ENCODE assay signal across 21 cellular contexts in genomic region chr3:53754325-53754724, GRCh38.
DNase-seq lines count a peak whose midpoint lies in the region; ATAC-seq, FAIRE-seq and TF ChIP-seq lines count a peak whose summit lies in the region.
"Had no signal": no experiment of that assay in that cellular context is flagged by ENCODE, and none has a peak within 500 bp of the region (broad histone marks: within the 10 kb centered on the region; RNA-seq: fewer than 3 reads in every experiment).

No MANE protein-coding gene starts in this region.

- H3K27me3 ChIP-seq in K562 (ENCODE audit: control insufficient read depth in 2 of 2, insufficient read depth in 2 of 2, low read length in 2 of 2) (peaks cover 8 to 57% of the 10 kb centered on the region in 2 experiments; a peak in 3 of 5 replicates), ascending aorta (no peaks in the 10 kb centered on the region)
- no peaks in the 10 kb centered on the region for H3K27me3 ChIP-seq in naive thymus-derived CD4-positive, alpha-beta T cell (ENCODE audit: control insufficient read depth in 2 of 2, insufficient read depth in 2 of 2, low read length in 2 of 2)
- H3K27me3 ChIP-seq: cardiac muscle cell had no signal

- H3K9me3 ChIP-seq in K562 (replicated peaks; ENCODE audit: control insufficient read depth, insufficient read depth, low read depth, low read length) (no peaks in the 10 kb centered on the region), ascending aorta (no peaks in the 10 kb centered on the region)
- no peaks in the 10 kb centered on the region for H3K9me3 ChIP-seq in naive thymus-derived CD4-positive, alpha-beta T cell (ENCODE audit: control insufficient read depth in 2 of 3, low read length in 3 of 3)
- H3K9me3 ChIP-seq: heart left ventricle, thoracic aorta had no signal

- no peaks in the 10 kb centered on the region for H3K9me1 ChIP-seq in K562 (ENCODE audit: control insufficient read depth, insufficient read depth, low read length)

- no peak for TF ChIP-seq POLR2A in K562 (conservative IDR thresholded peaks at IDR 0.05)

- POLR2A ChIA-PET in K562 (lab: Yijun Ruan, JAX) = no interaction called here
- POLR2A ChIA-PET in naive thymus-derived CD4-positive, alpha-beta T cell (lab: Charles Lee) = no interaction called here

- FAIRE-seq in K562 (lab: Jason Lieb, UNC) = no peak

- CTCF ChIA-PET in K562 (lab: Yijun Ruan, JAX; ENCODE audit: low intra/inter-chr PET ratio) = no interaction called here
- CTCF ChIA-PET in naive thymus-derived CD4-positive, alpha-beta T cell (lab: Charles Lee) = no interaction called here

- TF ChIP-seq CTCF in K562 (IDR thresholded peaks at IDR 0.05 in 2 of 3, conservative IDR thresholded peaks at IDR 0.05 in 1 of 3; ENCODE audit: insufficient read depth in 2 of 3, low read depth in 1 of 3, low read length in 3 of 3) (0 out of 6 replicates have a peak, but pooled peaks of 1 of the 3 experiments have one; percentile 6), ascending aorta (IDR thresholded peaks at IDR 0.05) (peak in 1 of 3 experiments; percentile 16)

- peaks cover 0 to 3% (median 0%) of the 10 kb centered on the region in 5 donors for H3K36me3 Mint-ChIP-seq in naive thymus-derived CD4-positive, alpha-beta T cell
- H3K36me3 Mint-ChIP-seq: mesothelial cell of epicardium had no signal

- intact Hi-C loops in K562 (cut with micrococcal nuclease) (no loop called here), ascending aorta (cut with DNase I) (no loop called here)
- intact Hi-C loops in naive thymus-derived CD4-positive, alpha-beta T cell (cut with micrococcal nuclease) = no loop called here

- no peak overlapping the region for H3K9ac ChIP-seq in K562 (ENCODE audit: insufficient read depth in 1 of 2, low read depth in 2 of 2, low read length in 2 of 2)

- no peaks in the 10 kb centered on the region for H3K9me3 Mint-ChIP-seq in stimulated activated naive CD8-positive, alpha-beta T cell treated with anti-CD3 and anti-CD28 coated beads, Interleukin-15, amount 100 ng/mL, for 72 hours
- peaks cover 0 to 2% (median 0%) of the 10 kb centered on the region in 11 donors for H3K9me3 Mint-ChIP-seq in naive thymus-derived CD4-positive, alpha-beta T cell
- H3K9me3 Mint-ChIP-seq: mesothelial cell of epicardium had no signal

- under 1% methylated on average over 9 of the region's 9 CpGs for WGBS in K562 (ENCODE audit: insufficient coverage, low coverage, missing lambda C conversion rate)

- TF ChIP-seq RAD21 in K562 (CRISPR knock-in tag; conservative IDR thresholded peaks at IDR 0.05 in 1 of 2, IDR thresholded peaks at IDR 0.05 in 1 of 2) = no peak

- no peaks in the 10 kb centered on the region for H3K79me2 ChIP-seq in K562 (ENCODE audit: control insufficient read depth, insufficient read depth, low read length)

- peaks cover 23% of the 10 kb centered on the region for H3K27me3 Mint-ChIP-seq in stimulated activated naive CD8-positive, alpha-beta T cell treated with anti-CD3 and anti-CD28 coated beads, Interleukin-15, amount 100 ng/mL, for 72 hours
- peaks cover 0 to 16% (median 12%) of the 10 kb centered on the region in 5 donors for H3K27me3 Mint-ChIP-seq in naive thymus-derived CD4-positive, alpha-beta T cell

- H3K4me1 ChIP-seq in K562 (replicated peaks in 1 of 2; ENCODE audit: control insufficient read depth in 2 of 2, insufficient read depth in 2 of 2, low read length in 2 of 2) = no peaks in the 10 kb centered on the region
- peaks cover 0 to 7% of the 10 kb centered on the region in 2 donors for H3K4me1 ChIP-seq in naive thymus-derived CD4-positive, alpha-beta T cell (ENCODE audit: control insufficient read depth in 2 of 2, insufficient read depth in 2 of 2, low read length in 2 of 2)
- no peaks in the 10 kb centered on the region for H3K4me1 ChIP-seq in ascending aorta

- in situ Hi-C loops in K562 (cut with MboI) = no loop called here

- H2AFZ ChIP-seq in K562 (ENCODE audit: low read depth, low read length) = no peak overlapping the region

- H3K27ac ChIP-seq in K562 (ENCODE audit: extremely low read depth, low read depth, low read length) = no peak overlapping the region
- no peak overlapping the region for H3K27ac ChIP-seq in naive thymus-derived CD4-positive, alpha-beta T cell (ENCODE audit: low read depth, low read length)
- no peak overlapping the region for H3K27ac ChIP-seq in ascending aorta
- H3K27ac ChIP-seq: cardiac muscle cell, thoracic aorta had no signal

- H4K20me1 ChIP-seq in K562 (replicated peaks; ENCODE audit: control insufficient read depth, insufficient read depth, low read length) = no peaks in the 10 kb centered on the region; the same call in 1 of the 2 replicates

- peak overlapping the region; percentile 7 to 83 for H3K27ac Mint-ChIP-seq in stimulated activated naive CD8-positive, alpha-beta T cell treated with anti-CD3 and anti-CD28 coated beads, Interleukin-15, amount 100 ng/mL, for 72 hours
- H3K27ac Mint-ChIP-seq in naive thymus-derived CD4-positive, alpha-beta T cell = peak overlapping the region in 1 of 9 donors; percentile 81
- H3K27ac Mint-ChIP-seq: mesothelial cell of epicardium had no signal

- DNase-seq in stimulated activated naive CD8-positive, alpha-beta T cell treated with anti-CD3 and anti-CD28 coated beads, Interleukin-15, amount 100 ng/mL, for 72 hours = no peak
- no peak for DNase-seq in stimulated activated naive CD8-positive, alpha-beta T cell treated with anti-CD3 and anti-CD28 coated beads, Interleukin-15, Interleukin-2, amounts not matched to agents 100 U/mL and 50 U/mL, for 24 hours
- DNase-seq in K562 (ENCODE audit: extremely low read depth in 1 of 4, low spot score in 3 of 4) = no peak
- no peak for DNase-seq in naive thymus-derived CD4-positive, alpha-beta T cell
- no peak for DNase-seq in kidney glomerular epithelial cell (lab: John Stamatoyannopoulos, UW)
- DNase-seq in glomerular visceral epithelial cell (ENCODE audit: extremely low spot score) = no peak
- DNase-seq in GM03348 (ENCODE audit: low spot score) = no peak
- DNase-seq in ascending aorta (ENCODE audit: low spot score in 2 of 2) = no peak
- DNase-seq: activated CD4-positive, alpha-beta T cell treated with anti-CD3 and anti-CD28 coated beads for 4 hours; activated T-cell treated with anti-CD3 and anti-CD28 coated beads, Interleukin-2, amount 50 U/mL, for 48 hours; AML-193; effector CD4-positive, alpha-beta T cell; GDM1; NCI-H187; NCI-H524; stimulated activated CD4-positive, alpha-beta T cell treated with anti-CD3 and anti-CD28 coated beads, Interleukin-4, amount 100 ng/mL, for 4 hours; stimulated activated CD8-positive, alpha-beta memory T cell treated with anti-CD3 and anti-CD28 coated beads, Interleukin-4, amount 100 ng/mL, for 48 hours had no signal

- H3K36me3 ChIP-seq in K562 (ENCODE audit: control insufficient read depth, insufficient read depth, low read length) (no peaks in the 10 kb centered on the region), ascending aorta (no peaks in the 10 kb centered on the region)
- H3K36me3 ChIP-seq in naive thymus-derived CD4-positive, alpha-beta T cell (ENCODE audit: control insufficient read depth in 2 of 3, insufficient read depth in 3 of 3, low read length in 3 of 3) = no peaks in the 10 kb centered on the region
- H3K36me3 ChIP-seq: heart left ventricle, thoracic aorta had no signal

- peaks cover 16% of the 10 kb centered on the region for H3K4me1 Mint-ChIP-seq in stimulated activated naive CD8-positive, alpha-beta T cell treated with anti-CD3 and anti-CD28 coated beads, Interleukin-15, amount 100 ng/mL, for 72 hours
- H3K4me1 Mint-ChIP-seq in naive thymus-derived CD4-positive, alpha-beta T cell = peaks cover 4 to 32% (median 11%) of the 10 kb centered on the region in 7 donors

- peak overlapping the region in 1 of 2 donors; percentile 30 for H3K4me3 Mint-ChIP-seq in stimulated activated naive CD8-positive, alpha-beta T cell treated with anti-CD3 and anti-CD28 coated beads, Interleukin-15, amount 100 ng/mL, for 72 hours
- H3K4me3 Mint-ChIP-seq in naive thymus-derived CD4-positive, alpha-beta T cell = peak overlapping the region in 1 of 10 donors; percentile 44
- H3K4me3 Mint-ChIP-seq: mesothelial cell of epicardium had no signal

- no peak for ATAC-seq in stimulated activated naive CD8-positive, alpha-beta T cell treated with anti-CD3 and anti-CD28 coated beads, Interleukin-15, amount 100 ng/mL, for 72 hours
- ATAC-seq in stimulated activated naive CD8-positive, alpha-beta T cell treated with anti-CD3 and anti-CD28 coated beads, Interleukin-15, Interleukin-2, amounts not matched to agents 100 U/mL and 50 U/mL, for 24 hours = no peak
- ATAC-seq in K562 = 0 out of 3 replicates have a peak, but pooled peaks have one; percentile 49
- ATAC-seq in naive thymus-derived CD4-positive, alpha-beta T cell = peak; percentile 22

- H3K4me3 ChIP-seq in K562 (no peak overlapping the region), ascending aorta (no peak overlapping the region)
- no peak overlapping the region for H3K4me3 ChIP-seq in naive thymus-derived CD4-positive, alpha-beta T cell (ENCODE audit: low read length)
- H3K4me3 ChIP-seq: cardiac muscle cell, heart left ventricle, thoracic aorta had no signal

- no peak overlapping the region for H3K4me2 ChIP-seq in K562 (ENCODE audit: insufficient read depth, low read length)

- BruUV-seq in K562 (replicated peaks; lab: Mats Ljungman, UMichigan) = no TSS peak

- no peak for TF ChIP-seq EP300 in K562 (IDR thresholded peaks at IDR 0.05; ENCODE audit: low read length)

TF ChIP-seq in K562, 482 proteins besides CTCF, POLR2A, EP300 and RAD21:
- no peak for TF ChIP-seq ZNF699 (CRISPR knock-in tag; IDR thresholded peaks at IDR 0.05; ENCODE audit: insufficient replicate concordance)
- no peak for TF ChIP-seq NFIX (CRISPR knock-in tag; IDR thresholded peaks at IDR 0.05; ENCODE audit: low read depth)

Comparison
In these comparisons a context has a peak if more than half of its experiments do, and no peak if none do; other contexts are left out.
1. ATAC-seq: peak in K562 (single experiment) and naive thymus-derived CD4-positive, alpha-beta T cell (single experiment); none in stimulated activated naive CD8-positive, alpha-beta T cell treated with anti-CD3 and anti-CD28 coated beads, Interleukin-15, amount 100 ng/mL, for 72 hours (single experiment) and stimulated activated naive CD8-positive, alpha-beta T cell treated with anti-CD3 and anti-CD28 coated beads, Interleukin-15, Interleukin-2, amounts not matched to agents 100 U/mL and 50 U/mL, for 24 hours (single experiment).